In the genomic region with DNA sequence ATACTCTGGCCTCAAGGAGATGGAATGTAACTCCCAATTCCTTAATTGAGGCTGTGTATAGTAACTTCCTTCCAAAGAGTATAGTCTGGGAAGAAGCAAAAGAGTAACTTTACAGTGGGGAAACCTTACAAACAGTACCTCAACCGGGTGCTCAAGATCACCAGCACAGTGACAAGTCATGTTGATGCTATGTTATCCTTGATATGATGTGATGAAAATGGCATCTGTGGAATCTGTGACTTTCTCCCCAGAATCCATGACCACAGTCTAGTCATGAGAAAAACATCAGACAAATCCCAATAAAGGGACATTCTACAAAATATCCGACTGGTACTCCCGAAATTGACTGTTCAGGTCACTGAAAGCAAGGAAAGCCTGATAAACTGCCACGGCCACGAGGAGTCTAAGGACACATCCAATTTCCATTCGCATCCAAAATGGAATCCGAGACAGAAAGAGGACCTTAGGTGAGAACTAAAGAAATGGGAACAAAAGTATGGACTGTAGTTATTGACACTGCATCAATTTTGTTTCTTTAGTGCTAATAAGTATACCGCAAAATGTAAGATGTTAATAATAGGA, we compare ENCODE assay signal across 13 cellular contexts.
DNase-seq lines count a peak whose midpoint lies in the region; ATAC-seq and TF ChIP-seq lines count a peak whose summit lies in the region.
"Had no signal": no experiment of that assay in that cellular context is flagged by ENCODE, and none has a peak within 500 bp of the region (broad histone marks: within the 10 kb centered on the region; RNA-seq: fewer than 3 reads in every experiment).

No MANE protein-coding gene starts in this region.

- H3K56ac ChIP-seq in IMR-90 (ENCODE audit: extremely low read depth, insufficient read depth, low read length): peak overlapping the region; percentile 89

- H2AK5ac ChIP-seq in IMR-90 (ENCODE audit: low read depth, low read length): peak overlapping the region; percentile 58

- DNase-seq in AG08396 (ENCODE audit: low spot score) (peak; percentile 81), IMR-90 (peak; percentile 96), astrocyte of the hippocampus (ENCODE audit: low read depth, low spot score) (peak; percentile 91), kidney epithelial cell (ENCODE audit: low read depth) (peak; percentile 88), G401 (ENCODE audit: low spot score) (no peak)
- DNase-seq in activated CD8-positive, alpha-beta memory T cell treated with anti-CD3 and anti-CD28 coated beads for 24 hours: no peak
- DNase-seq: central memory CD4-positive, alpha-beta T cell; left lung; NCI-H1105; NCI-H510A treated with DMSO at 0.1 percent for 48 hours had no signal

- H3K9me3 ChIP-seq in IMR-90 (ENCODE audit: control insufficient read depth, insufficient read depth, low read length): no peaks in the 10 kb centered on the region
- H3K9me3 ChIP-seq: left lung, neutrophil had no signal

- peak overlapping the region; percentile 45; the same call in 1 of the 2 replicates for H3K9ac ChIP-seq in IMR-90 (ENCODE audit: low read depth, low read length)

- peak overlapping the region; percentile 96 for H3K4ac ChIP-seq in IMR-90 (ENCODE audit: low read depth, low read length)

- no TSS peak for BruUV-seq in IMR-90 (replicated peaks; lab: Mats Ljungman, UMichigan)

- in situ Hi-C loops in IMR-90 (cut with MboI; ENCODE audit: low sequenced_read_pairs): loop anchor here (10.0 kb wide), 1 partner anchor 220 kb away; no protein-coding TSS in a partner anchor
- in situ Hi-C loops in G401 (cut with HindIII; ENCODE audit: low sequenced_read_pairs): no loop called here

- H3K27me3 ChIP-seq in IMR-90 (ENCODE audit: control insufficient read depth, insufficient read depth, low read length): no peaks in the 10 kb centered on the region
- no peaks in the 10 kb centered on the region for H3K27me3 ChIP-seq in kidney epithelial cell (ENCODE audit: control insufficient read depth, insufficient read depth, low read length)
- H3K27me3 ChIP-seq: left lung had no signal

- H3K23ac ChIP-seq in IMR-90 (ENCODE audit: low read depth, low read length): peak overlapping the region; percentile 92

- H2AK9ac ChIP-seq in IMR-90 (replicated peaks; ENCODE audit: low read depth, low read length, poor library complexity): no peak overlapping the region

- no peaks in the 10 kb centered on the region for H4K20me1 ChIP-seq in IMR-90 (ENCODE audit: insufficient read depth, low read length)

- H3K14ac ChIP-seq in IMR-90 (replicated peaks; ENCODE audit: low read depth, low read length): peak overlapping the region; percentile 94

- WGBS in IMR-90 (ENCODE audit: extremely low coverage in 2 of 2, insufficient read length in 1 of 2), 2 experiments: 40% methylated on average over 1 of the region's 8 CpGs; no CpG with 5 or more reads in 1 of the 2 experiments

- H3K9me1 ChIP-seq in IMR-90 (ENCODE audit: insufficient read depth, low read length): peaks cover 13% of the 10 kb centered on the region

- H2BK120ac ChIP-seq in IMR-90 (ENCODE audit: low read depth, low read length): peak overlapping the region; percentile 98

- no peak overlapping the region for H2AFZ ChIP-seq in IMR-90 (replicated peaks; ENCODE audit: low read length, poor library complexity)

- H3K79me1 ChIP-seq in IMR-90 (ENCODE audit: low read depth in 1 of 2, low read length in 2 of 2): peaks cover 11 to 57% of the 10 kb centered on the region in 2 experiments; a peak in 3 of 4 replicates

- peak overlapping the region; percentile 72 for H3K4me2 ChIP-seq in IMR-90 (ENCODE audit: low read depth, low read length)

- CTCF ChIA-PET in IMR-90 (lab: Yijun Ruan, JAX): interaction anchor here (1.0 kb wide), 1 partner anchor 63 kb away, joined by 3 read pairs; no protein-coding TSS in a partner anchor

- peak overlapping the region; percentile 94 for H4K91ac ChIP-seq in IMR-90 (ENCODE audit: insufficient read depth, low read depth, low read length)

- TF ChIP-seq CTCF in IMR-90 (conservative IDR thresholded peaks at IDR 0.05; ENCODE audit: low read depth, low read length) (no peak), kidney epithelial cell (IDR thresholded peaks at IDR 0.05; ENCODE audit: insufficient read depth, low read length, poor library complexity, severe bottlenecking) (no peak)

- H4K8ac ChIP-seq in IMR-90 (ENCODE audit: low read depth in 2 of 2, low read length in 2 of 2): peak overlapping the region; percentile 68 to 88

- TF ChIP-seq RAD21 in IMR-90 (IDR thresholded peaks at IDR 0.05; ENCODE audit: low read length): no peak; the same call in 1 of the 2 replicates

- peak; percentile 84 for ATAC-seq in IMR-90 (ENCODE audit: low read depth)
- ATAC-seq in GM21367 (IDR thresholded peaks at IDR 0.05; ENCODE audit: unreplicated experiment): no peak
- ATAC-seq in HG02870 (IDR thresholded peaks at IDR 0.05; ENCODE audit: unreplicated experiment): no peak
- ATAC-seq: left lung had no signal

- peak overlapping the region; percentile 82 for H2BK15ac ChIP-seq in IMR-90 (ENCODE audit: low read depth, low read length)

- H3K4me1 ChIP-seq in IMR-90 (ENCODE audit: control insufficient read depth, insufficient read depth, low read length): peaks cover 20% of the 10 kb centered on the region
- H3K4me1 ChIP-seq: left lung had no signal

- intact Hi-C loops in IMR-90 (cut with micrococcal nuclease): loop anchor here (2.0 kb wide), 2 partner anchors 112 to 272 kb away; no protein-coding TSS in a partner anchor

- peak overlapping the region; percentile 99 for H2BK5ac ChIP-seq in IMR-90 (ENCODE audit: low read depth, low read length, poor library complexity, severe bottlenecking)

- peak overlapping the region; percentile 19; the same call in 1 of the 2 replicates for H3K4me3 ChIP-seq in IMR-90 (ENCODE audit: insufficient read depth, low read depth, low read length)
- H3K4me3 ChIP-seq in kidney epithelial cell (ENCODE audit: low read depth, low read length): no peak overlapping the region
- H3K4me3 ChIP-seq: left lung had no signal

- H3K18ac ChIP-seq in IMR-90 (ENCODE audit: low read depth, low read length): peak overlapping the region; percentile 97

- H4K5ac ChIP-seq in IMR-90 (ENCODE audit: low read depth, low read length): peak overlapping the region; percentile 87; the same call in 1 of the 2 replicates

- POLR2A ChIA-PET in IMR-90 (lab: Charles Lee; ENCODE audit: unreplicated experiment): no interaction called here

- peak overlapping the region; percentile 97 for H2BK20ac ChIP-seq in IMR-90 (ENCODE audit: low read depth, low read length)

- TF ChIP-seq POLR2A in IMR-90 (IDR thresholded peaks at IDR 0.05; ENCODE audit: low read depth, low read length): peak; percentile 55; the same call in 1 of the 2 replicates

- peak overlapping the region; percentile 89 for H3K27ac ChIP-seq in IMR-90 (ENCODE audit: insufficient read depth, low read length)
- H3K27ac ChIP-seq: left lung, neutrophil had no signal

- dilution Hi-C loops in IMR-90 (cut with HindIII; ENCODE audit: low sequenced_read_pairs, unreplicated experiment): no loop called here

- H3K36me3 ChIP-seq in IMR-90 (ENCODE audit: control insufficient read depth, insufficient read depth, low read length) (no peaks in the 10 kb centered on the region), kidney epithelial cell (ENCODE audit: control insufficient read depth, insufficient read depth, low read length) (no peaks in the 10 kb centered on the region)
- H3K36me3 ChIP-seq: left lung, neutrophil had no signal

TF ChIP-seq in IMR-90, 13 proteins besides CTCF, POLR2A, EP300 and RAD21:
- TF ChIP-seq RFX5 (IDR thresholded peaks at IDR 0.05; ENCODE audit: low read depth, low read length): no peak
- TF ChIP-seq MAFK (IDR thresholded peaks at IDR 0.05; ENCODE audit: low read depth, low read length): no peak
- no peak for TF ChIP-seq BHLHE40 (IDR thresholded peaks at IDR 0.05; ENCODE audit: low read depth, low read length)
- TF ChIP-seq, protein P1, sequence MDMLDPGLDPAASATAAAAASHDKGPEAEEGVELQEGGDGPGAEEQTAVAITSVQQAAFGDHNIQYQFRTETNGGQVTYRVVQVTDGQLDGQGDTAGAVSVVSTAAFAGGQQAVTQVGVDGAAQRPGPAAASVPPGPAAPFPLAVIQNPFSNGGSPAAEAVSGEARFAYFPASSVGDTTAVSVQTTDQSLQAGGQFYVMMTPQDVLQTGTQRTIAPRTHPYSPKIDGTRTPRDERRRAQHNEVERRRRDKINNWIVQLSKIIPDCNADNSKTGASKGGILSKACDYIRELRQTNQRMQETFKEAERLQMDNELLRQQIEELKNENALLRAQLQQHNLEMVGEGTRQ (IDR thresholded peaks at IDR 0.05; ENCODE audit: low read depth, low read length): no peak
- TF ChIP-seq RCOR1 (IDR thresholded peaks at IDR 0.05; ENCODE audit: insufficient replicate concordance, low read length): no peak
- TF ChIP-seq SMC3 (IDR thresholded peaks at IDR 0.05; ENCODE audit: low read depth, low read length): no peak
- TF ChIP-seq NFE2L2 (IDR thresholded peaks at IDR 0.05; ENCODE audit: low read depth, low read length): no peak
- TF ChIP-seq CHD1 (IDR thresholded peaks at IDR 0.05; ENCODE audit: low read depth, low read length): 0 out of 2 replicates have a peak, but pooled peaks have one; percentile 79
- no peak for TF ChIP-seq CEBPB (IDR thresholded peaks at IDR 0.05; ENCODE audit: low read depth, low read length)
- TF ChIP-seq MAZ (IDR thresholded peaks at IDR 0.05; ENCODE audit: borderline replicate concordance, low read depth, low read length): no peak
- TF ChIP-seq FOS (IDR thresholded peaks at IDR 0.05; ENCODE audit: low read depth, low read length): peak; percentile 70
- no peak for TF ChIP-seq MXI1 (IDR thresholded peaks at IDR 0.05; ENCODE audit: borderline replicate concordance, low read depth, low read length)
- TF ChIP-seq, protein P2, sequence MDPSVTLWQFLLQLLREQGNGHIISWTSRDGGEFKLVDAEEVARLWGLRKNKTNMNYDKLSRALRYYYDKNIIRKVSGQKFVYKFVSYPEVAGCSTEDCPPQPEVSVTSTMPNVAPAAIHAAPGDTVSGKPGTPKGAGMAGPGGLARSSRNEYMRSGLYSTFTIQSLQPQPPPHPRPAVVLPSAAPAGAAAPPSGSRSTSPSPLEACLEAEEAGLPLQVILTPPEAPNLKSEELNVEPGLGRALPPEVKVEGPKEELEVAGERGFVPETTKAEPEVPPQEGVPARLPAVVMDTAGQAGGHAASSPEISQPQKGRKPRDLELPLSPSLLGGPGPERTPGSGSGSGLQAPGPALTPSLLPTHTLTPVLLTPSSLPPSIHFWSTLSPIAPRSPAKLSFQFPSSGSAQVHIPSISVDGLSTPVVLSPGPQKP (IDR thresholded peaks at IDR 0.05; ENCODE audit: borderline replicate concordance, low read depth, low read length): no peak

Comparison
In these comparisons a context has a peak if more than half of its experiments do, and no peak if none do; other contexts are left out.
1. DNase-seq: peak in AG08396 (single experiment), IMR-90 (single experiment), astrocyte of the hippocampus (single experiment) and kidney epithelial cell (single experiment); none in activated CD8-positive, alpha-beta memory T cell treated with anti-CD3 and anti-CD28 coated beads for 24 hours (single experiment) and G401 (single experiment).